ENCODE assay signal across 1 cellular context in the genomic region with DNA sequence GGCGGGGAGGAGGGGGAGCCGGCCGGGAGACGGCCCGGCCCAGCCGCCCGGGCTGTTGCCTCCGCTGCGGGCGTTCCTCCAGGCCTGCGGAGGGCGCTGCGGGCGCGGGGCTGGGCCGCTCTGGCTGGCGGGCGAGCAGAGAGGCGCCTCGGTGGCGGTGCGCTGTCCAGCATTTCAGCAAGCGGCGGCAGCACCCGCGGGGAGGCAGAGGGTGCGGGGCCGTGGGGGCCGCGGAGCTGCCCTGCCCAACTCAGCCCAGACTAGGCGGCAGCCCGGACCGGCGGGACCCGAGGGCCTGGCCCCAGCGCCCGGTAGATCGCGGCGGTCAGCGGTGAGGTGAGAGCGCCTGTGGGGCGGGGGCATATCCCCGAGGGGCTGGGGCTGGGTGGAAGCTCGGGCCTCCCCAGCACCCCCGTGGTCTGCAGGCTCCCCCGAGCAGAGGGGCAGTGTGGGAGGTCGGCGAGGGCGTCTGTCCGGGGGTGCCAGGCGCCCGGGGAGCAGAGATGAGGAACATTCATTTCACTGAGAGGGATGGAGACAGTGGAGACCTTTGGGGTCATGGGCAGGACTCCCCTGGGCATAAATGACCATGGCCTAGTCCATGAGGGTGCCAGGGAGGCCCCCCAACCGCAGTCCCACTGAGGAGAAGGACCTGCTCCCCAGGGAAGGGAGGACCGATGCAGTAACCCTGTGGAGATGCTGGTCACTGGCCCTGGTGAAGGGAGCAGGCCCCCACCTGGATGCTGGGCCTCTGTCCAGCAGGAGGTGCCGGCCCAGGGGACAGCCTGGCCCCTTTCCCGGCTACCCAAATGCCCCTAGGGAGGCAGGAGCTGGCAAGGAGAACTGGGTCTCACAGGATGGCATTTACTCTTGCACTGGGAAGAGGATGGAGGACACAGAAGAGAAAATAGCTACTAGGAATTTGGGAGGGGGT.
TF ChIP-seq lines count a peak whose summit lies in the region.

A gene with protein sequence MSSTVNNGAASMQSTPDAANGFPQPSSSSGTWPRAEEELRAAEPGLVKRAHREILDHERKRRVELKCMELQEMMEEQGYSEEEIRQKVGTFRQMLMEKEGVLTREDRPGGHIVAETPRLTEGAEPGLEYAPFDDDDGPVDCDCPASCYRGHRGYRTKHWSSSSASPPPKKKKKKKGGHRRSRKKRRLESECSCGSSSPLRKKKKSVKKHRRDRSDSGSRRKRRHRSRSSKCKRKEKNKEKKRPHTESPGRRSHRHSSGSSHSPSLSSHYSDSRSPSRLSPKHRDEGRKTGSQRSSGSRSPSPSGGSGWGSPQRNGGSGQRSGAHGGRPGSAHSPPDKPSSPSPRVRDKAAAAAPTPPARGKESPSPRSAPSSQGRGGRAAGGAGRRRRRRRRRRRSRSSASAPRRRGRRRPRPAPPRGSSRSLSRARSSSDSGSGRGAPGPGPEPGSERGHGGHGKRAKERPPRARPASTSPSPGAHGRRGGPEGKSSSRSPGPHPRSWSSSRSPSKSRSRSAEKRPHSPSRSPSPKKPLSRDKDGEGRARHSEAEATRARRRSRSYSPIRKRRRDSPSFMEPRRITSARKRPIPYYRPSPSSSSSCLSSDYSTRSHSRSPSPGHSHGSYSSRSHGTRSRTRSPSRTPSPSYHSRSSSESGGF (plus strand): TSS at position 165 of the 934 bp plus-strand sequence. CDS start 33,171 bp downstream, outside the sequence.

TF ChIP-seq in K562, 482 proteins besides CTCF, POLR2A, EP300 and RAD21 (continued from another document and continues in another):
- TF ChIP-seq TGIF2 (CRISPR knock-in tag; IDR thresholded peaks at IDR 0.05) (peak; percentile 74), PCBP2 (IDR thresholded peaks at IDR 0.05; ENCODE audit: low read depth, low read length, poor library complexity, severe bottlenecking) (peak; percentile 99), HMG20A (CRISPR knock-in tag; conservative IDR thresholded peaks at IDR 0.05) (no peak), ETV1 (tag; conservative IDR thresholded peaks at IDR 0.05; ENCODE audit: low read depth) (no peak), ZNF76 (CRISPR knock-in tag; IDR thresholded peaks at IDR 0.05; ENCODE audit: borderline replicate concordance) (no peak), DDX20 (tag; IDR thresholded peaks at IDR 0.05; ENCODE audit: low read depth) (no peak), RNF2 (IDR thresholded peaks at IDR 0.05) (no peak), TAF15 (IDR thresholded peaks at IDR 0.05; ENCODE audit: low read depth, low read length) (no peak), MTA3 (IDR thresholded peaks at IDR 0.05; ENCODE audit: borderline replicate concordance) (no peak), PTTG1 (tag; IDR thresholded peaks at IDR 0.05; ENCODE audit: low read depth) (no peak), RBM34 (IDR thresholded peaks at IDR 0.05; ENCODE audit: borderline replicate concordance, insufficient read depth, low read length) (no peak), GATA2 (CRISPR knock-in tag; IDR thresholded peaks at IDR 0.05) (no peak), ERF (CRISPR knock-in tag; IDR thresholded peaks at IDR 0.05) (no peak), HIVEP1 (CRISPR knock-in tag; IDR thresholded peaks at IDR 0.05) (no peak), JUND (IDR thresholded peaks at IDR 0.05; ENCODE audit: borderline replicate concordance, low read depth, low read length) (peak; percentile 61), JUND (tag; IDR thresholded peaks at IDR 0.05; ENCODE audit: borderline replicate concordance, low read depth, low read length) (no peak; the same call in 2 of the 3 replicates), U2AF2 (optimal IDR thresholded peaks at IDR 0.05; ENCODE audit: low read depth, low read length) (no peak), PHF8 (IDR thresholded peaks at IDR 0.05; ENCODE audit: borderline replicate concordance, low read length) (no peak), ETS2 (tag; IDR thresholded peaks at IDR 0.05; ENCODE audit: borderline replicate concordance, poor library complexity, severe bottlenecking) (no peak), RBM17 (IDR thresholded peaks at IDR 0.05; ENCODE audit: borderline replicate concordance, low read depth, low read length) (no peak), MBD2 (IDR thresholded peaks at IDR 0.05; ENCODE audit: borderline replicate concordance, low read depth) (no peak), HNRNPLL (IDR thresholded peaks at IDR 0.05; ENCODE audit: low read depth, low read length, poor library complexity, severe bottlenecking) (peak; percentile 19), MEF2D (tag; conservative IDR thresholded peaks at IDR 0.05; ENCODE audit: low read depth) (no peak), ZSCAN29 (IDR thresholded peaks at IDR 0.05) (no peak), ZNF253 (CRISPR knock-in tag; conservative IDR thresholded peaks at IDR 0.05) (no peak), ZNF445 (CRISPR knock-in tag; IDR thresholded peaks at IDR 0.05; ENCODE audit: low read depth) (no peak), ZNF197 (CRISPR knock-in tag; IDR thresholded peaks at IDR 0.05; ENCODE audit: low read depth) (peak; percentile 62; the same call in 1 of the 2 replicates), TCFL5 (CRISPR knock-in tag; conservative IDR thresholded peaks at IDR 0.05) (no peak), PPARD (CRISPR knock-in tag; IDR thresholded peaks at IDR 0.05) (no peak), CBX2 (IDR thresholded peaks at IDR 0.05; ENCODE audit: insufficient read depth, low read length, poor library complexity, severe bottlenecking) (no peak)
- TF ChIP-seq, protein P1, sequence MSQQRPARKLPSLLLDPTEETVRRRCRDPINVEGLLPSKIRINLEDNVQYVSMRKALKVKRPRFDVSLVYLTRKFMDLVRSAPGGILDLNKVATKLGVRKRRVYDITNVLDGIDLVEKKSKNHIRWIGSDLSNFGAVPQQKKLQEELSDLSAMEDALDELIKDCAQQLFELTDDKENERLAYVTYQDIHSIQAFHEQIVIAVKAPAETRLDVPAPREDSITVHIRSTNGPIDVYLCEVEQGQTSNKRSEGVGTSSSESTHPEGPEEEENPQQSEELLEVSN (IDR thresholded peaks at IDR 0.05; ENCODE audit: borderline replicate concordance in 1 of 2, extremely low read depth in 1 of 2, insufficient read depth in 1 of 2, insufficient read length in 1 of 2, low read depth in 1 of 2, low read length in 1 of 2, poor library complexity in 1 of 2, severe bottlenecking in 1 of 2): peak in 1 of 2 experiments; percentile 39
- TF ChIP-seq, protein P2, sequence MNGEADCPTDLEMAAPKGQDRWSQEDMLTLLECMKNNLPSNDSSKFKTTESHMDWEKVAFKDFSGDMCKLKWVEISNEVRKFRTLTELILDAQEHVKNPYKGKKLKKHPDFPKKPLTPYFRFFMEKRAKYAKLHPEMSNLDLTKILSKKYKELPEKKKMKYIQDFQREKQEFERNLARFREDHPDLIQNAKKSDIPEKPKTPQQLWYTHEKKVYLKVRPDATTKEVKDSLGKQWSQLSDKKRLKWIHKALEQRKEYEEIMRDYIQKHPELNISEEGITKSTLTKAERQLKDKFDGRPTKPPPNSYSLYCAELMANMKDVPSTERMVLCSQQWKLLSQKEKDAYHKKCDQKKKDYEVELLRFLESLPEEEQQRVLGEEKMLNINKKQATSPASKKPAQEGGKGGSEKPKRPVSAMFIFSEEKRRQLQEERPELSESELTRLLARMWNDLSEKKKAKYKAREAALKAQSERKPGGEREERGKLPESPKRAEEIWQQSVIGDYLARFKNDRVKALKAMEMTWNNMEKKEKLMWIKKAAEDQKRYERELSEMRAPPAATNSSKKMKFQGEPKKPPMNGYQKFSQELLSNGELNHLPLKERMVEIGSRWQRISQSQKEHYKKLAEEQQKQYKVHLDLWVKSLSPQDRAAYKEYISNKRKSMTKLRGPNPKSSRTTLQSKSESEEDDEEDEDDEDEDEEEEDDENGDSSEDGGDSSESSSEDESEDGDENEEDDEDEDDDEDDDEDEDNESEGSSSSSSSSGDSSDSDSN (IDR thresholded peaks at IDR 0.05; ENCODE audit: borderline replicate concordance in 1 of 2, low read depth in 2 of 2, low read length in 2 of 2): peak in 1 of 2 experiments; percentile 54; a peak in 1 of 4 replicates
- TF ChIP-seq, protein P3, sequence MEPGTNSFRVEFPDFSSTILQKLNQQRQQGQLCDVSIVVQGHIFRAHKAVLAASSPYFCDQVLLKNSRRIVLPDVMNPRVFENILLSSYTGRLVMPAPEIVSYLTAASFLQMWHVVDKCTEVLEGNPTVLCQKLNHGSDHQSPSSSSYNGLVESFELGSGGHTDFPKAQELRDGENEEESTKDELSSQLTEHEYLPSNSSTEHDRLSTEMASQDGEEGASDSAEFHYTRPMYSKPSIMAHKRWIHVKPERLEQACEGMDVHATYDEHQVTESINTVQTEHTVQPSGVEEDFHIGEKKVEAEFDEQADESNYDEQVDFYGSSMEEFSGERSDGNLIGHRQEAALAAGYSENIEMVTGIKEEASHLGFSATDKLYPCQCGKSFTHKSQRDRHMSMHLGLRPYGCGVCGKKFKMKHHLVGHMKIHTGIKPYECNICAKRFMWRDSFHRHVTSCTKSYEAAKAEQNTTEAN (CRISPR knock-in tag; IDR thresholded peaks at IDR 0.05): no peak
- TF ChIP-seq, protein P4, sequence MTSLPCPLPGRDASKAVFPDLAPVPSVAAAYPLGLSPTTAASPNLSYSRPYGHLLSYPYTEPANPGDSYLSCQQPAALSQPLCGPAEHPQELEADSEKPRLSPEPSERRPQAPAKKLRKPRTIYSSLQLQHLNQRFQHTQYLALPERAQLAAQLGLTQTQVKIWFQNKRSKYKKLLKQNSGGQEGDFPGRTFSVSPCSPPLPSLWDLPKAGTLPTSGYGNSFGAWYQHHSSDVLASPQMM (CRISPR knock-in tag; IDR thresholded peaks at IDR 0.05): no peak
- TF ChIP-seq, protein P5, sequence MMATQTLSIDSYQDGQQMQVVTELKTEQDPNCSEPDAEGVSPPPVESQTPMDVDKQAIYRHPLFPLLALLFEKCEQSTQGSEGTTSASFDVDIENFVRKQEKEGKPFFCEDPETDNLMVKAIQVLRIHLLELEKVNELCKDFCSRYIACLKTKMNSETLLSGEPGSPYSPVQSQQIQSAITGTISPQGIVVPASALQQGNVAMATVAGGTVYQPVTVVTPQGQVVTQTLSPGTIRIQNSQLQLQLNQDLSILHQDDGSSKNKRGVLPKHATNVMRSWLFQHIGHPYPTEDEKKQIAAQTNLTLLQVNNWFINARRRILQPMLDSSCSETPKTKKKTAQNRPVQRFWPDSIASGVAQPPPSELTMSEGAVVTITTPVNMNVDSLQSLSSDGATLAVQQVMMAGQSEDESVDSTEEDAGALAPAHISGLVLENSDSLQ (IDR thresholded peaks at IDR 0.05): no peak
- TF ChIP-seq, protein P6, sequence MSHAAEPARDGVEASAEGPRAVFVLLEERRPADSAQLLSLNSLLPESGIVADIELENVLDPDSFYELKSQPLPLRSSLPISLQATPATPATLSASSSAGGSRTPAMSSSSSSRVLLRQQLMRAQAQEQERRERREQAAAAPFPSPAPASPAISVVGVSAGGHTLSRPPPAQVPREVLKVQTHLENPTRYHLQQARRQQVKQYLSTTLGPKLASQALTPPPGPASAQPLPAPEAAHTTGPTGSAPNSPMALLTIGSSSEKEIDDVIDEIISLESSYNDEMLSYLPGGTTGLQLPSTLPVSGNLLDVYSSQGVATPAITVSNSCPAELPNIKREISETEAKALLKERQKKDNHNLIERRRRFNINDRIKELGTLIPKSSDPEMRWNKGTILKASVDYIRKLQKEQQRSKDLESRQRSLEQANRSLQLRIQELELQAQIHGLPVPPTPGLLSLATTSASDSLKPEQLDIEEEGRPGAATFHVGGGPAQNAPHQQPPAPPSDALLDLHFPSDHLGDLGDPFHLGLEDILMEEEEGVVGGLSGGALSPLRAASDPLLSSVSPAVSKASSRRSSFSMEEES (CRISPR knock-in tag; IDR thresholded peaks at IDR 0.05): no peak
- TF ChIP-seq, protein P7, sequence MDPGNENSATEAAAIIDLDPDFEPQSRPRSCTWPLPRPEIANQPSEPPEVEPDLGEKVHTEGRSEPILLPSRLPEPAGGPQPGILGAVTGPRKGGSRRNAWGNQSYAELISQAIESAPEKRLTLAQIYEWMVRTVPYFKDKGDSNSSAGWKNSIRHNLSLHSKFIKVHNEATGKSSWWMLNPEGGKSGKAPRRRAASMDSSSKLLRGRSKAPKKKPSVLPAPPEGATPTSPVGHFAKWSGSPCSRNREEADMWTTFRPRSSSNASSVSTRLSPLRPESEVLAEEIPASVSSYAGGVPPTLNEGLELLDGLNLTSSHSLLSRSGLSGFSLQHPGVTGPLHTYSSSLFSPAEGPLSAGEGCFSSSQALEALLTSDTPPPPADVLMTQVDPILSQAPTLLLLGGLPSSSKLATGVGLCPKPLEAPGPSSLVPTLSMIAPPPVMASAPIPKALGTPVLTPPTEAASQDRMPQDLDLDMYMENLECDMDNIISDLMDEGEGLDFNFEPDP (CRISPR knock-in tag; IDR thresholded peaks at IDR 0.05): no peak
- TF ChIP-seq, protein P8, sequence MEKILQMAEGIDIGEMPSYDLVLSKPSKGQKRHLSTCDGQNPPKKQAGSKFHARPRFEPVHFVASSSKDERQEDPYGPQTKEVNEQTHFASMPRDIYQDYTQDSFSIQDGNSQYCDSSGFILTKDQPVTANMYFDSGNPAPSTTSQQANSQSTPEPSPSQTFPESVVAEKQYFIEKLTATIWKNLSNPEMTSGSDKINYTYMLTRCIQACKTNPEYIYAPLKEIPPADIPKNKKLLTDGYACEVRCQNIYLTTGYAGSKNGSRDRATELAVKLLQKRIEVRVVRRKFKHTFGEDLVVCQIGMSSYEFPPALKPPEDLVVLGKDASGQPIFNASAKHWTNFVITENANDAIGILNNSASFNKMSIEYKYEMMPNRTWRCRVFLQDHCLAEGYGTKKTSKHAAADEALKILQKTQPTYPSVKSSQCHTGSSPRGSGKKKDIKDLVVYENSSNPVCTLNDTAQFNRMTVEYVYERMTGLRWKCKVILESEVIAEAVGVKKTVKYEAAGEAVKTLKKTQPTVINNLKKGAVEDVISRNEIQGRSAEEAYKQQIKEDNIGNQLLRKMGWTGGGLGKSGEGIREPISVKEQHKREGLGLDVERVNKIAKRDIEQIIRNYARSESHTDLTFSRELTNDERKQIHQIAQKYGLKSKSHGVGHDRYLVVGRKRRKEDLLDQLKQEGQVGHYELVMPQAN (IDR thresholded peaks at IDR 0.05; ENCODE audit: borderline replicate concordance): no peak
- TF ChIP-seq, protein P9, sequence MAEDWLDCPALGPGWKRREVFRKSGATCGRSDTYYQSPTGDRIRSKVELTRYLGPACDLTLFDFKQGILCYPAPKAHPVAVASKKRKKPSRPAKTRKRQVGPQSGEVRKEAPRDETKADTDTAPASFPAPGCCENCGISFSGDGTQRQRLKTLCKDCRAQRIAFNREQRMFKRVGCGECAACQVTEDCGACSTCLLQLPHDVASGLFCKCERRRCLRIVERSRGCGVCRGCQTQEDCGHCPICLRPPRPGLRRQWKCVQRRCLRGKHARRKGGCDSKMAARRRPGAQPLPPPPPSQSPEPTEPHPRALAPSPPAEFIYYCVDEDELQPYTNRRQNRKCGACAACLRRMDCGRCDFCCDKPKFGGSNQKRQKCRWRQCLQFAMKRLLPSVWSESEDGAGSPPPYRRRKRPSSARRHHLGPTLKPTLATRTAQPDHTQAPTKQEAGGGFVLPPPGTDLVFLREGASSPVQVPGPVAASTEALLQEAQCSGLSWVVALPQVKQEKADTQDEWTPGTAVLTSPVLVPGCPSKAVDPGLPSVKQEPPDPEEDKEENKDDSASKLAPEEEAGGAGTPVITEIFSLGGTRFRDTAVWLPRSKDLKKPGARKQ (CRISPR knock-in tag; IDR thresholded peaks at IDR 0.05): no peak
- TF ChIP-seq, protein P10, sequence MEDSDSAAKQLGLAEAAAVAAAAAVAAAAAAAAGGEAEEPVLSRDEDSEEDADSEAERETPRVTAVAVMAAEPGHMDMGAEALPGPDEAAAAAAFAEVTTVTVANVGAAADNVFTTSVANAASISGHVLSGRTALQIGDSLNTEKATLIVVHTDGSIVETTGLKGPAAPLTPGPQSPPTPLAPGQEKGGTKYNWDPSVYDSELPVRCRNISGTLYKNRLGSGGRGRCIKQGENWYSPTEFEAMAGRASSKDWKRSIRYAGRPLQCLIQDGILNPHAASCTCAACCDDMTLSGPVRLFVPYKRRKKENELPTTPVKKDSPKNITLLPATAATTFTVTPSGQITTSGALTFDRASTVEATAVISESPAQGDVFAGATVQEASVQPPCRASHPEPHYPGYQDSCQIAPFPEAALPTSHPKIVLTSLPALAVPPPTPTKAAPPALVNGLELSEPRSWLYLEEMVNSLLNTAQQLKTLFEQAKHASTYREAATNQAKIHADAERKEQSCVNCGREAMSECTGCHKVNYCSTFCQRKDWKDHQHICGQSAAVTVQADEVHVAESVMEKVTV (CRISPR knock-in tag; IDR thresholded peaks at IDR 0.05): no peak
